8 cellular contexts compared by ENCODE assay signal in genomic region chr12:120711411-120711810, GRCh38. TPM values are rescaled to one million over a fixed set of nuclear protein-coding genes. Genes with fewer than 3 reads are reported as not detected.
DNase-seq lines count a peak whose midpoint lies in the region; ATAC-seq and TF ChIP-seq lines count a peak whose summit lies in the region.

No MANE protein-coding gene starts in this region.

- peaks cover 32% of the 10 kb centered on the region for H3K36me3 ChIP-seq in mesodermal cell (ENCODE audit: control insufficient read depth, insufficient read depth, low read length)

- in situ Hi-C loops in GM13976 (cut with MboI; ENCODE audit: low sequenced_read_pairs, unreplicated experiment), result loop anchor here (10.0 kb wide), 1 partner anchor 117 kb away; no protein-coding TSS in a partner anchor

- H3K27me3 Mint-ChIP-seq in stimulated activated naive CD8-positive, alpha-beta T cell treated with anti-CD3 and anti-CD28 coated beads, Interleukin-15, Interleukin-2, amounts not matched to agents 100 ng/mL and 50 ng/mL, for 24 hours, result no peaks in the 10 kb centered on the region
- peaks cover 4% of the 10 kb centered on the region for H3K27me3 Mint-ChIP-seq in brain

- H3K27ac Mint-ChIP-seq in stimulated activated naive CD8-positive, alpha-beta T cell treated with anti-CD3 and anti-CD28 coated beads, Interleukin-15, Interleukin-2, amounts not matched to agents 100 ng/mL and 50 ng/mL, for 24 hours, result peak overlapping the region; percentile 82
- peak overlapping the region; percentile 60 to 95 (median 92) for H3K27ac Mint-ChIP-seq in brain

- no peaks in the 10 kb centered on the region for H3K9me3 ChIP-seq in mesodermal cell (ENCODE audit: control insufficient read depth, low read length)

- WGBS in mesodermal cell (ENCODE audit: insufficient coverage in 2 of 2), 2 experiments, result 33 to 44% methylated on average over 4 to 5 of the region's 6 CpGs

- H3K36me3 Mint-ChIP-seq in stimulated activated naive CD8-positive, alpha-beta T cell treated with anti-CD3 and anti-CD28 coated beads, Interleukin-15, Interleukin-2, amounts not matched to agents 100 ng/mL and 50 ng/mL, for 24 hours (ENCODE audit: low read depth), result peaks cover 28% of the 10 kb centered on the region
- H3K36me3 Mint-ChIP-seq in brain, result peaks cover 28% of the 10 kb centered on the region

- peak overlapping the region; percentile 61 for H3K4me3 ChIP-seq in mesodermal cell (ENCODE audit: extremely low read depth, insufficient read depth, low read length, poor library complexity, severe bottlenecking)

- H3K9me3 Mint-ChIP-seq in stimulated activated naive CD8-positive, alpha-beta T cell treated with anti-CD3 and anti-CD28 coated beads, Interleukin-15, Interleukin-2, amounts not matched to agents 100 ng/mL and 50 ng/mL, for 24 hours, result no peaks in the 10 kb centered on the region
- no peaks in the 10 kb centered on the region for H3K9me3 Mint-ChIP-seq in brain

- H3K27ac ChIP-seq in mesodermal cell (ENCODE audit: low read depth, low read length, severe bottlenecking), result no peak overlapping the region

- H3K4me3 Mint-ChIP-seq in stimulated activated naive CD8-positive, alpha-beta T cell treated with anti-CD3 and anti-CD28 coated beads, Interleukin-15, Interleukin-2, amounts not matched to agents 100 ng/mL and 50 ng/mL, for 24 hours, result peak overlapping the region; percentile 91
- H3K4me3 Mint-ChIP-seq in brain, result peak overlapping the region; percentile 86 to 96 (median 88)

- no peak for ATAC-seq in stimulated activated naive CD8-positive, alpha-beta T cell treated with anti-CD3 and anti-CD28 coated beads, Interleukin-15, Interleukin-2, amounts not matched to agents 100 U/mL and 50 U/mL, for 24 hours

- TF ChIP-seq CTCF in brain (conservative IDR thresholded peaks at IDR 0.05), result no peak
- no peak for TF ChIP-seq CTCF in GM13976 (IDR thresholded peaks at IDR 0.05; ENCODE audit: borderline replicate concordance, control extremely low read depth, extremely low read depth, insufficient read depth, missing control alignments)

- no peak for DNase-seq in stimulated activated naive CD8-positive, alpha-beta T cell treated with anti-CD3 and anti-CD28 coated beads, Interleukin-15, Interleukin-2, amounts not matched to agents 100 U/mL and 50 U/mL, for 24 hours
- no peak for DNase-seq in DMS153 treated with DMSO at 0.1 percent for 48 hours (lab: John Stamatoyannopoulos, UW; ENCODE audit: unreplicated experiment)
- no peak for DNase-seq in GM13976 (ENCODE audit: low spot score)
- no peak for DNase-seq in SW480 (ENCODE audit: low spot score)
- no peak for DNase-seq in OCI-M2 (lab: John Stamatoyannopoulos, UW; ENCODE audit: unreplicated experiment)

- peaks cover 33% of the 10 kb centered on the region for H3K4me1 Mint-ChIP-seq in stimulated activated naive CD8-positive, alpha-beta T cell treated with anti-CD3 and anti-CD28 coated beads, Interleukin-15, Interleukin-2, amounts not matched to agents 100 ng/mL and 50 ng/mL, for 24 hours (ENCODE audit: low read depth)
- peaks cover 47% of the 10 kb centered on the region for H3K4me1 Mint-ChIP-seq in brain

- H3K4me1 ChIP-seq in mesodermal cell (ENCODE audit: control insufficient read depth, insufficient read depth, low read length, poor library complexity, severe bottlenecking), result peaks cover 5% of the 10 kb centered on the region

RNA-seq across cellular contexts. Expression of gene UNC119B, which starts 1.2 kb away (rescaled TPM):
- 27.8 TPM for polyA plus RNA-seq in brain (ENCODE audit: insufficient read depth, low read depth, low replicate concordance)
- 32.3 TPM for polyA plus RNA-seq in mesodermal cell (2013, experiment 1 of 2)
- polyA plus RNA-seq in mesodermal cell (2013, experiment 2 of 2), result 32.0 TPM

RNA-seq across cellular contexts. Expression of gene ACADS, which starts 14.2 kb away (rescaled TPM):
- 28.2 TPM for polyA plus RNA-seq in brain (ENCODE audit: insufficient read depth, low read depth, low replicate concordance)
- polyA plus RNA-seq in mesodermal cell (2013, experiment 1 of 2), result 9.3 TPM
- polyA plus RNA-seq in mesodermal cell (2013, experiment 2 of 2), result 7.4 TPM

RNA-seq across cellular contexts. Expression of gene MLEC, which starts 24.5 kb away (rescaled TPM):
- 56.5 TPM for polyA plus RNA-seq in brain (ENCODE audit: insufficient read depth, low read depth, low replicate concordance)
- polyA plus RNA-seq in mesodermal cell (2013, experiment 1 of 2), result 76.2 TPM
- 71.4 TPM for polyA plus RNA-seq in mesodermal cell (2013, experiment 2 of 2)
